ENCODE assay signal across 30 cellular contexts in genomic region chr16:31363721-31364120, GRCh38. TPM values are rescaled to one million over a fixed set of nuclear protein-coding genes. Genes with fewer than 3 reads are reported as not detected.
"Had no signal": no experiment of that assay in that cellular context is flagged by ENCODE, and none has a peak within 500 bp of the region (broad histone marks: within the 10 kb centered on the region; RNA-seq: fewer than 3 reads in every experiment).

No MANE protein-coding gene starts in this region.

- ATAC-seq: activated T-cell treated with anti-CD3 and anti-CD28 coated beads, Interleukin-2, amount 50 U/mL, for 4 hours; activated T-helper 17 cell treated with anti-CD3 and anti-CD28 coated beads, Interleukin-2, amount 50 U/mL, for 72 hours; heart right ventricle; naive thymus-derived CD4-positive, alpha-beta T cell had no signal

- H3K27me3 Mint-ChIP-seq: activated CD4-positive, alpha-beta memory T cell treated with anti-CD3 and anti-CD28 coated beads, Interleukin-2, amount 10 ng/mL, durations not matched to agents 7 days and 5 days; activated CD4-positive, alpha-beta T cell treated with anti-CD3 and anti-CD28 coated beads, Interleukin-2, amount 10 ng/mL, durations not matched to agents 7 days and 5 days; activated naive CD8-positive, alpha-beta T cell; activated T-helper 17 cell treated with anti-CD3 and anti-CD28 coated beads, Interleukin-2, amount 50 U/mL, for 72 hours; naive thymus-derived CD4-positive, alpha-beta T cell; stimulated activated naive CD8-positive, alpha-beta T cell treated with anti-CD3 and anti-CD28 coated beads, Interleukin-15, Interleukin-2, amounts not matched to agents 100 ng/mL and 50 ng/mL, for 24 hours had no signal

- H3K27ac Mint-ChIP-seq: activated CD4-positive, alpha-beta memory T cell treated with anti-CD3 and anti-CD28 coated beads, Interleukin-2, amount 10 ng/mL, durations not matched to agents 7 days and 5 days; activated CD4-positive, alpha-beta T cell treated with anti-CD3 and anti-CD28 coated beads, Interleukin-2, amount 10 ng/mL, durations not matched to agents 7 days and 5 days; activated naive CD8-positive, alpha-beta T cell; activated T-helper 17 cell treated with anti-CD3 and anti-CD28 coated beads, Interleukin-2, amount 50 U/mL, for 72 hours; mesothelial cell of epicardium; naive thymus-derived CD4-positive, alpha-beta T cell; neural progenitor cell; progenitor cell of endocrine pancreas; stimulated activated naive CD8-positive, alpha-beta T cell treated with anti-CD3 and anti-CD28 coated beads, Interleukin-15, Interleukin-2, amounts not matched to agents 100 ng/mL and 50 ng/mL, for 24 hours had no signal

- H3K4me3 Mint-ChIP-seq: activated CD4-positive, alpha-beta memory T cell treated with anti-CD3 and anti-CD28 coated beads, Interleukin-2, amount 10 ng/mL, durations not matched to agents 7 days and 5 days; activated CD4-positive, alpha-beta T cell treated with anti-CD3 and anti-CD28 coated beads, Interleukin-2, amount 10 ng/mL, durations not matched to agents 7 days and 5 days; activated naive CD8-positive, alpha-beta T cell; activated T-cell treated with anti-CD3 and anti-CD28 coated beads, Interleukin-2, amount 50 U/mL, for 4 hours; activated T-helper 17 cell treated with anti-CD3 and anti-CD28 coated beads, Interleukin-2, amount 50 U/mL, for 72 hours; mesothelial cell of epicardium; neural progenitor cell; stimulated activated naive CD8-positive, alpha-beta T cell treated with anti-CD3 and anti-CD28 coated beads, Interleukin-15, Interleukin-2, amounts not matched to agents 100 ng/mL and 50 ng/mL, for 24 hours had no signal

- H3K36me3 Mint-ChIP-seq: activated naive CD8-positive, alpha-beta T cell; mesothelial cell of epicardium; neural progenitor cell had no signal

- H3K9me3 ChIP-seq: esophagus squamous epithelium, heart right ventricle, left ventricle myocardium inferior, right lobe of liver, thoracic aorta had no signal

- H3K9me3 Mint-ChIP-seq: activated CD4-positive, alpha-beta memory T cell treated with anti-CD3 and anti-CD28 coated beads, Interleukin-2, amount 10 ng/mL, durations not matched to agents 7 days and 5 days; activated CD4-positive, alpha-beta T cell treated with anti-CD3 and anti-CD28 coated beads, Interleukin-2, amount 10 ng/mL, durations not matched to agents 7 days and 5 days; activated T-cell treated with anti-CD3 and anti-CD28 coated beads, Interleukin-2, amount 50 U/mL, for 4 hours; activated T-helper 17 cell treated with anti-CD3 and anti-CD28 coated beads, Interleukin-2, amount 50 U/mL, for 72 hours; mesothelial cell of epicardium; stimulated activated naive CD8-positive, alpha-beta T cell treated with anti-CD3 and anti-CD28 coated beads, Interleukin-15, Interleukin-2, amounts not matched to agents 100 ng/mL and 50 ng/mL, for 24 hours had no signal

- H3K4me1 Mint-ChIP-seq: mesothelial cell of epicardium had no signal

- DNase-seq: activated CD4-positive, alpha-beta memory T cell treated with anti-CD3 and anti-CD28 coated beads, Interleukin-2, amount 10 ng/mL, durations not matched to agents 7 days and 5 days; activated CD4-positive, alpha-beta T cell treated with anti-CD3 and anti-CD28 coated beads for 1 hour; activated CD4-positive, alpha-beta T cell treated with anti-CD3 and anti-CD28 coated beads, Interleukin-2, amount 10 ng/mL, durations not matched to agents 7 days and 5 days; activated CD8-positive, alpha-beta memory T cell treated with anti-CD3 and anti-CD28 coated beads, Interleukin-2, amount 50 U/mL, for 48 hours; activated T-cell treated with anti-CD3 and anti-CD28 coated beads, Interleukin-2, amount 50 U/mL, for 4 hours; brain microvascular endothelial cell; caudate nucleus; esophagus squamous epithelium; foreskin melanocyte; heart right ventricle; left ventricle myocardium inferior; naive thymus-derived CD4-positive, alpha-beta T cell; stimulated activated CD4-positive, alpha-beta T cell treated with anti-CD3 and anti-CD28 coated beads, Interleukin-2, amount 100 ng/mL, for 48 hours; T-helper 9 cell; trophoblast cell; WERI-Rb-1 had no signal

RNA-seq across cellular contexts. Expression of gene ITGAX, which starts 8.7 kb away (rescaled TPM):
- total RNA-seq: mesothelial cell of epicardium, osteocyte, progenitor cell of endocrine pancreas had no signal

RNA-seq across cellular contexts. Expression of gene ITGAD, which starts 29.4 kb away (rescaled TPM):
- total RNA-seq: activated CD4-positive, alpha-beta memory T cell treated with anti-CD3 and anti-CD28 coated beads, Interleukin-2, amount 10 ng/mL, durations not matched to agents 7 days and 5 days; activated CD4-positive, alpha-beta T cell treated with anti-CD3 and anti-CD28 coated beads, Interleukin-2, amount 10 ng/mL, durations not matched to agents 7 days and 5 days; activated T-helper 17 cell treated with anti-CD3 and anti-CD28 coated beads, Interleukin-2, amount 50 U/mL, for 72 hours; astrocyte; glomerular endothelial cell; left ventricle myocardium inferior; lung microvascular endothelial cell; mesothelial cell of epicardium; osteocyte; progenitor cell of endocrine pancreas; renal cortical epithelial cell; T-helper 1 cell treated with Interleukin-12 subunit alpha and Interleukin-12 subunit beta and Interleukin-4 antibody, amounts not matched to agents 30 ng/mL and 1 ng/mL, for 36 hours had no signal
